1 cellular context compared by ENCODE assay signal in the genomic region with DNA sequence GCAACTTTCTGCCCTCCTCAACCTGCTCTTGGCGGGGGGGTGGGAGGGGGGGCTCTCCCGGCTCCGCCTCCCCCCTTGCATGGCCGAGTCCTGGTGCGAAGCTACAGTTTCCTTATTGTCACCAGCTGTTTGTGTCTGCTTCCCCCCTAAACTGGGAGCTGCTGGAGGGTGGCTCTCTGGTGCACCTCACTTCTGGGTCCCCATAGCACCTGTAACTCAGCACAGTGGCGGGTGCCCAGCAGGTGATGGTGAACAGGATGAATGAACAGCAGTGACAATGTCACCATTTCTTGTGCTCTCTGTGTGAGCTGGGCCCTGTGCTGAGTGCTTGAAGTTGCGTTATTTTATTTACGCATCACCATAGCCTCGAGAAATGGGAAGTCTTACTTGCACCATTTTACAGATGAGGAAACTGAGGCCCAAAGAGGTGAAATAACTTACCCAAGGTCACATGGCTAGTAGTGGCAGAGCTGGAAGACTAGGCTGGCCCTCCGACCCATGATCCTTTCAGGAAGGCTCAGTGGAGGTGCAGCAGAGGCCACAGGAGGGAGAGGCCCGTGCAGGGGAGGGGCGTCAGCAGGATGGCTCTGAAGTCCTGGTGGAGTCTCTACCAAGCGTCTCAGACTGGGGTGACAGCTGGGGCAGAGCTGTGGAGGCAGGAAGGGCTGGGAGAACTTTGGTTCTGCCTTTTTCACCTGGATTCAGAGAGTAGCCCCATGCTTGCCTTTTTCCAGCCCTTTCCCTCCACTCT.
TF ChIP-seq lines count a peak whose summit lies in the region.

No MANE protein-coding gene starts in this region.

TF ChIP-seq in GM23338, 12 proteins besides CTCF, POLR2A, EP300 and RAD21:
- TF ChIP-seq, protein P1, sequence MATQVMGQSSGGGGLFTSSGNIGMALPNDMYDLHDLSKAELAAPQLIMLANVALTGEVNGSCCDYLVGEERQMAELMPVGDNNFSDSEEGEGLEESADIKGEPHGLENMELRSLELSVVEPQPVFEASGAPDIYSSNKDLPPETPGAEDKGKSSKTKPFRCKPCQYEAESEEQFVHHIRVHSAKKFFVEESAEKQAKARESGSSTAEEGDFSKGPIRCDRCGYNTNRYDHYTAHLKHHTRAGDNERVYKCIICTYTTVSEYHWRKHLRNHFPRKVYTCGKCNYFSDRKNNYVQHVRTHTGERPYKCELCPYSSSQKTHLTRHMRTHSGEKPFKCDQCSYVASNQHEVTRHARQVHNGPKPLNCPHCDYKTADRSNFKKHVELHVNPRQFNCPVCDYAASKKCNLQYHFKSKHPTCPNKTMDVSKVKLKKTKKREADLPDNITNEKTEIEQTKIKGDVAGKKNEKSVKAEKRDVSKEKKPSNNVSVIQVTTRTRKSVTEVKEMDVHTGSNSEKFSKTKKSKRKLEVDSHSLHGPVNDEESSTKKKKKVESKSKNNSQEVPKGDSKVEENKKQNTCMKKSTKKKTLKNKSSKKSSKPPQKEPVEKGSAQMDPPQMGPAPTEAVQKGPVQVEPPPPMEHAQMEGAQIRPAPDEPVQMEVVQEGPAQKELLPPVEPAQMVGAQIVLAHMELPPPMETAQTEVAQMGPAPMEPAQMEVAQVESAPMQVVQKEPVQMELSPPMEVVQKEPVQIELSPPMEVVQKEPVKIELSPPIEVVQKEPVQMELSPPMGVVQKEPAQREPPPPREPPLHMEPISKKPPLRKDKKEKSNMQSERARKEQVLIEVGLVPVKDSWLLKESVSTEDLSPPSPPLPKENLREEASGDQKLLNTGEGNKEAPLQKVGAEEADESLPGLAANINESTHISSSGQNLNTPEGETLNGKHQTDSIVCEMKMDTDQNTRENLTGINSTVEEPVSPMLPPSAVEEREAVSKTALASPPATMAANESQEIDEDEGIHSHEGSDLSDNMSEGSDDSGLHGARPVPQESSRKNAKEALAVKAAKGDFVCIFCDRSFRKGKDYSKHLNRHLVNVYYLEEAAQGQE (IDR thresholded peaks at IDR 0.05; ENCODE audit: unreplicated experiment): no peak
- no peak for TF ChIP-seq JUNB (IDR thresholded peaks at IDR 0.05; ENCODE audit: unreplicated experiment)
- TF ChIP-seq EZH2 (IDR thresholded peaks at IDR 0.05; ENCODE audit: low read depth, unreplicated experiment): no peak
- no peak for TF ChIP-seq NANOG (IDR thresholded peaks at IDR 0.05; ENCODE audit: borderline replicate concordance)
- no peak for TF ChIP-seq EZH2phosphoT487 (IDR thresholded peaks at IDR 0.05; ENCODE audit: unreplicated experiment)
TF ChIP-seq in GM23338: peak in this region for 0.
